In genomic region chr14:78683206-78683605, GRCh38 we compare ENCODE assay signal across 29 cellular contexts.
"Had no signal": no experiment of that assay in that cellular context is flagged by ENCODE, and none has a peak within 500 bp of the region (broad histone marks: within the 10 kb centered on the region; RNA-seq: fewer than 3 reads in every experiment).

No MANE protein-coding gene starts in this region.

- H3K36me3 Mint-ChIP-seq: mesothelial cell of epicardium; naive B cell; natural killer cell treated with Interleukin-12 subunit alpha and Interleukin-12 subunit beta and Interleukin-15 and Interleukin-18, amount 100 ng/mL, for 72 hours; stimulated activated effector memory CD8-positive, alpha-beta T cell treated with anti-CD3 and anti-CD28 coated beads, Interleukin-12 subunit alpha, Interleukin-12 subunit beta, amount 100 ng/mL, for 72 hours had no signal

- H3K9me3 Mint-ChIP-seq: dendritic cell treated with granulocyte-macrophage colony-stimulating factor and Interleukin-4, amounts not matched to agents 40 ng/mL and 50 ng/mL, for 4 days; endodermal cell; mesothelial cell of epicardium; naive B cell; neural crest cell had no signal

- H3K4me3 Mint-ChIP-seq: dendritic cell treated with granulocyte-macrophage colony-stimulating factor and Interleukin-4, amounts not matched to agents 40 ng/mL and 50 ng/mL, for 4 days; endodermal cell; mesothelial cell of epicardium; naive B cell; natural killer cell treated with Interleukin-12 subunit alpha and Interleukin-12 subunit beta and Interleukin-15 and Interleukin-18, amount 100 ng/mL, for 72 hours; neural crest cell; stimulated activated effector memory CD8-positive, alpha-beta T cell treated with anti-CD3 and anti-CD28 coated beads, Interleukin-12 subunit alpha, Interleukin-12 subunit beta, amount 100 ng/mL, for 72 hours had no signal

- H3K27ac ChIP-seq: colonic mucosa, epithelial cell of prostate, esophagus muscularis mucosa, left lung, neutrophil, parathyroid adenoma, right atrium auricular region, stomach, thyroid gland, vagina had no signal

- ATAC-seq: left cardiac atrium; left lung; mucosa of descending colon; natural killer cell treated with Interleukin-12 subunit alpha and Interleukin-12 subunit beta and Interleukin-15 and Interleukin-18, amount 100 ng/mL, for 72 hours; sciatic nerve; stimulated activated effector memory CD8-positive, alpha-beta T cell treated with anti-CD3 and anti-CD28 coated beads, Interleukin-12 subunit alpha, Interleukin-12 subunit beta, amount 100 ng/mL, for 72 hours had no signal

- H3K4me3 ChIP-seq: colonic mucosa, esophagus muscularis mucosa, left lung, mucosa of descending colon, right atrium auricular region, stomach, thyroid gland, vagina had no signal

- H3K9me3 ChIP-seq: colonic mucosa, esophagus muscularis mucosa, left lung, mucosa of descending colon, neutrophil, right atrium auricular region, stomach, thyroid gland, vagina had no signal

- H3K27ac Mint-ChIP-seq: dendritic cell treated with granulocyte-macrophage colony-stimulating factor and Interleukin-4, amounts not matched to agents 40 ng/mL and 50 ng/mL, for 4 days; endodermal cell; mesothelial cell of epicardium; naive B cell; natural killer cell treated with Interleukin-12 subunit alpha and Interleukin-12 subunit beta and Interleukin-15 and Interleukin-18, amount 100 ng/mL, for 72 hours; progenitor cell of endocrine pancreas; stimulated activated effector memory CD8-positive, alpha-beta T cell treated with anti-CD3 and anti-CD28 coated beads, Interleukin-12 subunit alpha, Interleukin-12 subunit beta, amount 100 ng/mL, for 72 hours had no signal

- H3K4me1 Mint-ChIP-seq: endodermal cell; naive B cell; neural crest cell; stimulated activated effector memory CD8-positive, alpha-beta T cell treated with anti-CD3 and anti-CD28 coated beads, Interleukin-12 subunit alpha, Interleukin-12 subunit beta, amount 100 ng/mL, for 72 hours had no signal

- DNase-seq: colonic mucosa; effector CD8-positive, alpha-beta T cell; endodermal cell; head of caudate nucleus; kidney; left cardiac atrium; left lung; mesenchymal stem cell; mucosa of descending colon; naive B cell; stimulated activated CD4-positive, alpha-beta T cell treated with anti-CD3 and anti-CD28 coated beads, Interleukin-2, amount 100 ng/mL, for 24 hours; stimulated activated CD4-positive, alpha-beta T cell treated with anti-CD3 and anti-CD28 coated beads, Interleukin-4, amount 100 ng/mL, for 24 hours; stimulated activated naive CD4-positive, alpha-beta T cell treated with Interleukin-2 at 50 U/mL for 16 hours; stomach; thyroid gland; trophoblast cell had no signal

- H3K79me2 ChIP-seq: parathyroid adenoma had no signal

- H3K36me3 ChIP-seq: colonic mucosa, esophagus muscularis mucosa, left lung, neutrophil, right atrium auricular region, stomach, thyroid gland, vagina had no signal

- H3K27me3 Mint-ChIP-seq: dendritic cell treated with granulocyte-macrophage colony-stimulating factor and Interleukin-4, amounts not matched to agents 40 ng/mL and 50 ng/mL, for 4 days; naive B cell; natural killer cell treated with Interleukin-12 subunit alpha and Interleukin-12 subunit beta and Interleukin-15 and Interleukin-18, amount 100 ng/mL, for 72 hours; progenitor cell of endocrine pancreas had no signal

- H3K9ac ChIP-seq: parathyroid adenoma had no signal

- H3K27me3 ChIP-seq: colonic mucosa, esophagus muscularis mucosa, left lung, neutrophil, right atrium auricular region, stomach, thyroid gland, vagina had no signal

- H2AFZ ChIP-seq: parathyroid adenoma had no signal

- H3K4me1 ChIP-seq: colonic mucosa, esophagus muscularis mucosa, left lung, parathyroid adenoma, right atrium auricular region, stomach, thyroid gland, vagina had no signal
